In the genomic region with DNA sequence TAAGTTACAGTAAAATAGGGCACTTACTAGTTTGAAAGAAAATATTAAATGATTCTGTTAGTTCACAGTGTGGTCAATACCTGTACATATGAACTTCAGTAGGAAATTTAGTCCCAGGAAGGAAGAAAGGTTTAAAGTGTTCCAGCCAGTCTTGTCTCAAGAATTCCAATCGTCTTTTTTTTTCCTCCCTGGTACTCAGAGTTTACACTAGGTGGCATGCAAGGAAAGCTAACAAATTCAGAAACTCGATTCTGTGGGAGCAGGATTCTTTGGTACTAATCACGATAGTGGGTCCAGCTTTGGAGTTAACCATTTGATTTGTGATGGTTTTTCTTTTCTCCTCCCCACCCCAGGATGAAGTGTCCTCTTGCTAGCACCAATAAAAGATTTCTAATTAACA, we compare ENCODE assay signal across 16 cellular contexts. TPM values are rescaled to one million over a fixed set of nuclear protein-coding genes. Genes with fewer than 3 reads are reported as not detected.
DNase-seq lines count a peak whose midpoint lies in the region; ATAC-seq and TF ChIP-seq lines count a peak whose summit lies in the region.
"Had no signal": no experiment of that assay in that cellular context is flagged by ENCODE, and none has a peak within 500 bp of the region (broad histone marks: within the 10 kb centered on the region; RNA-seq: fewer than 3 reads in every experiment).

No MANE protein-coding gene starts in this region.

- WGBS in endodermal cell (ENCODE audit: insufficient coverage in 1 of 2, insufficient read length in 1 of 2), 2 experiments, result 74 to 78% methylated on average over 3 of the region's 3 CpGs
- WGBS in upper lobe of left lung, 2 donors, result 47 to 59% methylated on average over 3 of the region's 3 CpGs

- peaks cover 10% of the 10 kb centered on the region for H3K36me3 Mint-ChIP-seq in endodermal cell (ENCODE audit: low read depth)
- H3K36me3 Mint-ChIP-seq: activated naive CD8-positive, alpha-beta T cell had no signal

- no peak for TF ChIP-seq EP300 in upper lobe of left lung (IDR thresholded peaks at IDR 0.05)

- H4K20me1 ChIP-seq in osteoblast (ENCODE audit: insufficient read depth, low read length), result peaks cover 12% of the 10 kb centered on the region

- no peaks in the 10 kb centered on the region for H3K9me3 Mint-ChIP-seq in endodermal cell
- H3K9me3 Mint-ChIP-seq: dendritic cell treated with granulocyte-macrophage colony-stimulating factor and Interleukin-4, amounts not matched to agents 40 ng/mL and 50 ng/mL, for 4 days had no signal

- no peaks in the 10 kb centered on the region for H3K27me3 Mint-ChIP-seq in endodermal cell (ENCODE audit: insufficient read depth)
- H3K27me3 Mint-ChIP-seq: activated naive CD8-positive, alpha-beta T cell; dendritic cell treated with granulocyte-macrophage colony-stimulating factor and Interleukin-4, amounts not matched to agents 40 ng/mL and 50 ng/mL, for 4 days had no signal

- no peak overlapping the region for H3K4me3 Mint-ChIP-seq in endodermal cell
- H3K4me3 Mint-ChIP-seq: activated naive CD8-positive, alpha-beta T cell; dendritic cell treated with granulocyte-macrophage colony-stimulating factor and Interleukin-4, amounts not matched to agents 40 ng/mL and 50 ng/mL, for 4 days had no signal

- peaks cover 5% of the 10 kb centered on the region for H3K79me2 ChIP-seq in osteoblast (ENCODE audit: insufficient read depth, low read length)
- H3K79me2 ChIP-seq: parathyroid adenoma had no signal

- no peak overlapping the region for H3K27ac Mint-ChIP-seq in endodermal cell
- H3K27ac Mint-ChIP-seq: activated naive CD8-positive, alpha-beta T cell; dendritic cell treated with granulocyte-macrophage colony-stimulating factor and Interleukin-4, amounts not matched to agents 40 ng/mL and 50 ng/mL, for 4 days had no signal

- no peaks in the 10 kb centered on the region for H3K4me1 Mint-ChIP-seq in endodermal cell

- peak; percentile 29 for DNase-seq in NCI-H748 (lab: John Stamatoyannopoulos, UW; ENCODE audit: unreplicated experiment)
- no peak for DNase-seq in NCI-H748 treated with DMSO at 0.1 percent for 48 hours (lab: John Stamatoyannopoulos, UW)
- peak; percentile 8 for DNase-seq in NCI-H69 (lab: John Stamatoyannopoulos, UW)
- no peak for DNase-seq in endodermal cell
- DNase-seq in osteoblast (ENCODE audit: insufficient read length, low spot score, missing footprints), result no peak
- DNase-seq in SIG-M5 (lab: John Stamatoyannopoulos, UW), result no peak
- DNase-seq in stimulated activated CD4-positive, alpha-beta T cell treated with anti-CD3 and anti-CD28 coated beads, Interleukin-12 subunit alpha, Interleukin-12 subunit beta, amount 100 ng/mL, for 4 hours, result no peak
- DNase-seq in upper lobe of left lung, result no peak
- DNase-seq: GDM1, glutamatergic neuron, Karpas-422, NCI-H2171 treated with DMSO at 0.1 percent for 48 hours, Peyer's patch had no signal

- TF ChIP-seq CTCF in endodermal cell (conservative IDR thresholded peaks at IDR 0.05) (peak; percentile 65), osteoblast (IDR thresholded peaks at IDR 0.05; ENCODE audit: extremely low read depth, low read depth, low read length) (peak; percentile 15), upper lobe of left lung (IDR thresholded peaks at IDR 0.05) (no peak)

- no peak for TF ChIP-seq POLR2A in upper lobe of left lung (IDR thresholded peaks at IDR 0.05)

- H3K9me3 ChIP-seq in endodermal cell (ENCODE audit: control insufficient read depth, low read length), result no peaks in the 10 kb centered on the region
- no peaks in the 10 kb centered on the region for H3K9me3 ChIP-seq in osteoblast (ENCODE audit: low read depth, low read length)
- no peaks in the 10 kb centered on the region for H3K9me3 ChIP-seq in upper lobe of left lung
- H3K9me3 ChIP-seq: Peyer's patch had no signal

- H3K27ac ChIP-seq in endodermal cell (ENCODE audit: low read depth, low read length) (no peak overlapping the region), osteoblast (ENCODE audit: low read depth, low read length) (no peak overlapping the region), upper lobe of left lung (no peak overlapping the region)
- H3K27ac ChIP-seq: parathyroid adenoma, Peyer's patch had no signal

- H3K4me1 ChIP-seq in endodermal cell (ENCODE audit: control insufficient read depth, insufficient read depth, low read length), result no peaks in the 10 kb centered on the region
- no peaks in the 10 kb centered on the region for H3K4me1 ChIP-seq in osteoblast (ENCODE audit: insufficient read depth, low read length)
- H3K4me1 ChIP-seq in upper lobe of left lung, result no peaks in the 10 kb centered on the region
- H3K4me1 ChIP-seq: parathyroid adenoma, Peyer's patch had no signal

- H3K36me3 ChIP-seq in endodermal cell (ENCODE audit: control insufficient read depth, insufficient read depth, low read length) (peaks cover 3% of the 10 kb centered on the region), osteoblast (ENCODE audit: insufficient read depth, low read length) (peaks cover 8% of the 10 kb centered on the region), upper lobe of left lung (peaks cover 0 to 15% (median 7%) of the 10 kb centered on the region in 4 donors)

- no peak overlapping the region for H3K4me3 ChIP-seq in endodermal cell (ENCODE audit: low read length)
- no peak overlapping the region for H3K4me3 ChIP-seq in osteoblast (ENCODE audit: insufficient read depth, low read length)
- no peak overlapping the region for H3K4me3 ChIP-seq in upper lobe of left lung
- H3K4me3 ChIP-seq: Peyer's patch had no signal

- H2AFZ ChIP-seq in osteoblast (ENCODE audit: low read length), result no peak overlapping the region
- H2AFZ ChIP-seq: parathyroid adenoma had no signal

- ATAC-seq in upper lobe of left lung (ENCODE audit: low FRiP score in 2 of 2), result no peak

- H3K9ac ChIP-seq in endodermal cell (ENCODE audit: extremely low read depth, low read length, poor library complexity, severe bottlenecking), result no peak overlapping the region
- H3K9ac ChIP-seq: parathyroid adenoma had no signal

- H3K27me3 ChIP-seq in endodermal cell (ENCODE audit: control insufficient read depth, insufficient read depth, low read length, poor library complexity, severe bottlenecking), result no peaks in the 10 kb centered on the region
- H3K27me3 ChIP-seq in osteoblast (ENCODE audit: insufficient read depth, low read length), result no peaks in the 10 kb centered on the region
- no peaks in the 10 kb centered on the region for H3K27me3 ChIP-seq in upper lobe of left lung
- H3K27me3 ChIP-seq: Peyer's patch had no signal

- H3K4me2 ChIP-seq in osteoblast (ENCODE audit: insufficient read depth, low read length), result no peak overlapping the region

RNA-seq across cellular contexts. Expression of a gene that starts 43.6 kb away (rescaled TPM):
- 100 to 1,000 TPM; 135 to 136 TPM for total RNA-seq in endodermal cell
- polyA plus RNA-seq in endodermal cell (2013, experiment 1 of 2), result 164 TPM
- polyA plus RNA-seq in endodermal cell (2013, experiment 2 of 2), result 145 TPM
- total RNA-seq in osteoblast, result 84.6 and 93.7 TPM in 2 replicates
- total RNA-seq in upper lobe of left lung, result 100 to 1,000 TPM in 5 of 6 donors, 10 to 100 TPM in 1; 99.6 to 186 (median 122) TPM

RNA-seq across cellular contexts. Expression of a gene that starts 45.0 kb away (rescaled TPM):
- total RNA-seq in endodermal cell (10 to 100 TPM; 13.9 to 15.6 TPM), osteoblast (14.4 and 15.2 TPM in 2 replicates), upper lobe of left lung (10 to 100 TPM; 20.4 to 75.3 (median 33.2) TPM)
- polyA plus RNA-seq in endodermal cell (2013, experiment 1 of 2), result 7.7 TPM
- polyA plus RNA-seq in endodermal cell (2013, experiment 2 of 2), result 7.8 TPM

Comparison
In these comparisons a context has a peak if more than half of its experiments do, and no peak if none do; other contexts are left out.
1. DNase-seq: peak in NCI-H748 (single experiment) and NCI-H69 (single experiment); none in NCI-H748 treated with DMSO at 0.1 percent for 48 hours (single experiment), endodermal cell (single experiment), osteoblast (single experiment), SIG-M5 (single experiment), stimulated activated CD4-positive, alpha-beta T cell treated with anti-CD3 and anti-CD28 coated beads, Interleukin-12 subunit alpha, Interleukin-12 subunit beta, amount 100 ng/mL, for 4 hours (single experiment) and upper lobe of left lung (0 of 2).
2. CTCF ChIP-seq: peak in endodermal cell (single experiment) and osteoblast (single experiment); none in upper lobe of left lung (0 of 6).